Comparison of ENCODE assay signal across 8 cellular contexts in genomic region chr3:40623567-40623966, GRCh38.
DNase-seq lines count a peak whose midpoint lies in the region; ATAC-seq and TF ChIP-seq lines count a peak whose summit lies in the region.

No MANE protein-coding gene starts in this region.

- H3K27ac ChIP-seq in left ventricle myocardium inferior (replicated peaks) (no peak overlapping the region), lower lobe of right lung (no peak overlapping the region), coronary artery (no peak overlapping the region), esophagus muscularis mucosa (replicated peaks in 1 of 4) (no peak overlapping the region), WERI-Rb-1 (no peak overlapping the region)

- no peak for TF ChIP-seq CTCF in left ventricle myocardium inferior (IDR thresholded peaks at IDR 0.05; ENCODE audit: borderline replicate concordance)
- no peak for TF ChIP-seq CTCF in lower lobe of right lung (IDR thresholded peaks at IDR 0.05)
- no peak for TF ChIP-seq CTCF in coronary artery (IDR thresholded peaks at IDR 0.05)
- no peak for TF ChIP-seq CTCF in esophagus muscularis mucosa (IDR thresholded peaks at IDR 0.05)
- no peak for TF ChIP-seq CTCF in WERI-Rb-1 (IDR thresholded peaks at IDR 0.05; ENCODE audit: low read depth, low read length)

- H3K4me3 ChIP-seq in left ventricle myocardium inferior (no peak overlapping the region), lower lobe of right lung (no peak overlapping the region), coronary artery (no peak overlapping the region), esophagus muscularis mucosa (no peak overlapping the region), WERI-Rb-1 (ENCODE audit: low read depth, low read length) (no peak overlapping the region)

- no peak for TF ChIP-seq EP300 in esophagus muscularis mucosa (IDR thresholded peaks at IDR 0.05)

- no peak for TF ChIP-seq POLR2A in esophagus muscularis mucosa (IDR thresholded peaks at IDR 0.05; ENCODE audit: low read depth)

- DNase-seq in Right ventricle myocardium superior (no peak), left ventricle myocardium inferior (no peak), SW480 (ENCODE audit: low spot score) (peak; percentile 93), lower lobe of right lung (no peak), coronary artery (ENCODE audit: low spot score) (no peak), esophagus muscularis mucosa (ENCODE audit: extremely low spot score) (no peak), WERI-Rb-1 (no peak)

- H3K27me3 ChIP-seq in left ventricle myocardium inferior (ENCODE audit: low read depth) (no peaks in the 10 kb centered on the region), lower lobe of right lung (ENCODE audit: low read depth) (no peaks in the 10 kb centered on the region), esophagus muscularis mucosa (no peaks in the 10 kb centered on the region), WERI-Rb-1 (ENCODE audit: insufficient read depth, low read depth, severe bottlenecking) (no peaks in the 10 kb centered on the region)

- no peaks in the 10 kb centered on the region for H3K4me1 ChIP-seq in left ventricle myocardium inferior
- H3K4me1 ChIP-seq in lower lobe of right lung = no peaks in the 10 kb centered on the region
- no peaks in the 10 kb centered on the region for H3K4me1 ChIP-seq in esophagus muscularis mucosa

- H3K9me3 ChIP-seq in left ventricle myocardium inferior (replicated peaks) (peaks cover 29% of the 10 kb centered on the region), lower lobe of right lung (peaks cover 20% of the 10 kb centered on the region), esophagus muscularis mucosa (peaks cover 0 to 22% (median 11%) of the 10 kb centered on the region in 4 donors), WERI-Rb-1 (ENCODE audit: severe bottlenecking) (no peaks in the 10 kb centered on the region)

- WGBS in esophagus muscularis mucosa = 36% methylated on average over 1 of the region's 1 CpG

- intact Hi-C loops in Right ventricle myocardium superior (cut with DNase I) (no loop called here), left ventricle myocardium inferior (cut with micrococcal nuclease) (no loop called here), lower lobe of right lung (cut with DNase I) (no loop called here), esophagus muscularis mucosa (cut with DNase I) (no loop called here)

- no peaks in the 10 kb centered on the region for H3K36me3 ChIP-seq in left ventricle myocardium inferior
- no peaks in the 10 kb centered on the region for H3K36me3 ChIP-seq in lower lobe of right lung
- H3K36me3 ChIP-seq in esophagus muscularis mucosa = no peaks in the 10 kb centered on the region
- H3K36me3 ChIP-seq in WERI-Rb-1 = no peaks in the 10 kb centered on the region

- peak; percentile 71 for ATAC-seq in Right ventricle myocardium superior (ENCODE audit: poor library complexity)
- peak; percentile 95 for ATAC-seq in HG03175 (IDR thresholded peaks at IDR 0.05; ENCODE audit: unreplicated experiment)
- peak; percentile 49 to 80 for ATAC-seq in lower lobe of right lung
